In the genomic region with DNA sequence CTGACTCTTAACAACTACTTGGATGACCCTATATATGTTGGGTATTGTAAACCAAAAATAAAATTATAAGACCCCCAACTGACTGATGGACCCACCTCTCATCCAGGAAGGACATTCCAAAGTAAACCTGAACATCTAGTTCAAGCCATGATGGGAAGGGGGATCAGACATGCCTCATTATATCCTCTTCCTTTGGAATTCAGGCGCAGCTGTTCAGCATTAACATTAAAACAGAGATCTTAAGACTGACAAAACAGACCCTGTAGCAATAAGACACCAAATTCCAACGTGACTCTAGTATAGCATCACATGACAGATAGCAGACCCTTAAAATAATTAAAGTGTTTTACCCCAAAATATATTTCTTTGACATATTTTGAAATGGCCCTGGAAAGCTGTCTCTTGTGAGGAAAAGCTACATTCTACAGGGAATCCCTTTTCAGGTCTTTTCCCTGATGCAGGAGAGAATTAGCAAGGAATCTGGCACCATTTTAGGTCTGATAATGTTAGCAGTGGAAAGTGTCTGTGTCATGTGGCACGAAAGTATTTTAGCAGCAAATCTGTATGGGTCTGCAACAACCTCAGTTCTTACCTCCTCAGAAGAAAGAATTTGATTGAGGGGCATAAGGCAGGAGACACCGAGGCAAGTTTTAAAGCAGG, we compare ENCODE assay signal across 1 cellular context.
TF ChIP-seq lines count a peak whose summit lies in the region.

No MANE protein-coding gene starts in this region.

TF ChIP-seq in GM23338, 12 proteins besides CTCF, POLR2A, EP300 and RAD21:
- no peak for TF ChIP-seq JUNB (IDR thresholded peaks at IDR 0.05; ENCODE audit: unreplicated experiment)
- no peak for TF ChIP-seq ETS1 (IDR thresholded peaks at IDR 0.05)
- no peak for TF ChIP-seq EZH2 (IDR thresholded peaks at IDR 0.05; ENCODE audit: low read depth, unreplicated experiment)
- TF ChIP-seq ZNF462 (CRISPR knock-in tag; IDR thresholded peaks at IDR 0.05), result no peak
- no peak for TF ChIP-seq STAT1 (IDR thresholded peaks at IDR 0.05; ENCODE audit: unreplicated experiment)
- no peak for TF ChIP-seq EZH2phosphoT487 (IDR thresholded peaks at IDR 0.05; ENCODE audit: unreplicated experiment)
- no peak for TF ChIP-seq ZNF331 (CRISPR knock-in tag; IDR thresholded peaks at IDR 0.05; ENCODE audit: low read depth)
- no peak for TF ChIP-seq CREB1 (CRISPR knock-in tag; IDR thresholded peaks at IDR 0.05; ENCODE audit: low read depth)
- no peak for TF ChIP-seq REST (IDR thresholded peaks at IDR 0.05; ENCODE audit: unreplicated experiment)
- no peak for TF ChIP-seq NANOG (IDR thresholded peaks at IDR 0.05; ENCODE audit: borderline replicate concordance)
- no peak for TF ChIP-seq ZNF114 (CRISPR knock-in tag; IDR thresholded peaks at IDR 0.05)
- no peak for TF ChIP-seq POLR2AphosphoS5 (IDR thresholded peaks at IDR 0.05; ENCODE audit: low read depth)
